In genomic region chr2:42048318-42049251, GRCh38 we compare ENCODE assay signal across 1 cellular context.
TF ChIP-seq lines count a peak whose summit lies in the region.

No MANE protein-coding gene starts in this region.

TF ChIP-seq in HepG2, 621 proteins besides CTCF, POLR2A, EP300 and RAD21 (continued from another document and continues in another):
- no peak for TF ChIP-seq PAF1 (CRISPR knock-in tag; IDR thresholded peaks at IDR 0.05)
- TF ChIP-seq FOXK2 (IDR thresholded peaks at IDR 0.05) = no peak
- TF ChIP-seq NFAT5 (CRISPR knock-in tag; IDR thresholded peaks at IDR 0.05) = peak; percentile 49; the same call in 1 of the 2 replicates
- no peak for TF ChIP-seq ATM (IDR thresholded peaks at IDR 0.05; ENCODE audit: borderline replicate concordance)
- TF ChIP-seq BRD4 (CRISPR knock-in tag; IDR thresholded peaks at IDR 0.05) = peak; percentile 71; the same call in 1 of the 2 replicates
- no peak for TF ChIP-seq ZNF362 (CRISPR knock-in tag; IDR thresholded peaks at IDR 0.05; ENCODE audit: borderline replicate concordance)
- no peak for TF ChIP-seq HNF1A (IDR thresholded peaks at IDR 0.05; ENCODE audit: low read depth)
- no peak for TF ChIP-seq HNF1A (CRISPR knock-in tag; IDR thresholded peaks at IDR 0.05; ENCODE audit: borderline replicate concordance)
- TF ChIP-seq ZNF879 (CRISPR knock-in tag; IDR thresholded peaks at IDR 0.05) = no peak
- TF ChIP-seq NPAS2 (CRISPR knock-in tag; IDR thresholded peaks at IDR 0.05; ENCODE audit: borderline replicate concordance) = no peak
- TF ChIP-seq CENPT (CRISPR knock-in tag; IDR thresholded peaks at IDR 0.05; ENCODE audit: low read depth) = no peak
- TF ChIP-seq NFKBIZ (CRISPR knock-in tag; IDR thresholded peaks at IDR 0.05) = no peak
- no peak for TF ChIP-seq ZBTB21 (CRISPR knock-in tag; IDR thresholded peaks at IDR 0.05)
- TF ChIP-seq NFE2L2 (IDR thresholded peaks at IDR 0.05; ENCODE audit: low read length) = no peak
- TF ChIP-seq ZBTB10 (CRISPR knock-in tag; IDR thresholded peaks at IDR 0.05; ENCODE audit: borderline replicate concordance) = no peak
- no peak for TF ChIP-seq FOXJ3 (CRISPR knock-in tag; IDR thresholded peaks at IDR 0.05; ENCODE audit: borderline replicate concordance)
- no peak; the same call in 1 of the 2 replicates for TF ChIP-seq ZNF670 (CRISPR knock-in tag; IDR thresholded peaks at IDR 0.05; ENCODE audit: borderline replicate concordance)
- TF ChIP-seq ZNF282 (IDR thresholded peaks at IDR 0.05; ENCODE audit: partially characterized antibody) = no peak
- no peak for TF ChIP-seq DMAP1 (CRISPR knock-in tag; IDR thresholded peaks at IDR 0.05)
- TF ChIP-seq JUNB (CRISPR knock-in tag; IDR thresholded peaks at IDR 0.05; ENCODE audit: borderline replicate concordance) = no peak
- no peak for TF ChIP-seq HNRNPH1 (optimal IDR thresholded peaks at IDR 0.05; ENCODE audit: low read depth, low read length)
- TF ChIP-seq E2F2 (CRISPR knock-in tag; IDR thresholded peaks at IDR 0.05; ENCODE audit: borderline replicate concordance) = peak; percentile 28; the same call in 1 of the 2 replicates
- TF ChIP-seq ZNF574 (CRISPR knock-in tag; IDR thresholded peaks at IDR 0.05) = peak; percentile 56; the same call in 1 of the 2 replicates
- TF ChIP-seq HOXA7 (CRISPR knock-in tag; IDR thresholded peaks at IDR 0.05) = no peak
- TF ChIP-seq EED (CRISPR knock-in tag; IDR thresholded peaks at IDR 0.05) = no peak
- no peak; the same call in 1 of the 2 replicates for TF ChIP-seq ZNF33B (CRISPR knock-in tag; IDR thresholded peaks at IDR 0.05)
- peak; percentile 45 for TF ChIP-seq HNRNPLL (IDR thresholded peaks at IDR 0.05; ENCODE audit: low read depth, low read length, poor library complexity, severe bottlenecking)
- TF ChIP-seq ZNF546 (CRISPR knock-in tag; conservative IDR thresholded peaks at IDR 0.05) = no peak
- TF ChIP-seq ZNF512B (CRISPR knock-in tag; IDR thresholded peaks at IDR 0.05; ENCODE audit: borderline replicate concordance) = no peak
- TF ChIP-seq TBP (CRISPR knock-in tag; IDR thresholded peaks at IDR 0.05) = no peak
- TF ChIP-seq ZNF552 (CRISPR knock-in tag; IDR thresholded peaks at IDR 0.05; ENCODE audit: borderline replicate concordance) = no peak
- peak; percentile 60 for TF ChIP-seq KMT2A (CRISPR knock-in tag; IDR thresholded peaks at IDR 0.05)
- peak; percentile 42; the same call in 1 of the 2 replicates for TF ChIP-seq MZF1 (CRISPR knock-in tag; IDR thresholded peaks at IDR 0.05; ENCODE audit: borderline replicate concordance)
- no peak for TF ChIP-seq MLX (CRISPR knock-in tag; IDR thresholded peaks at IDR 0.05)
- peak; percentile 85 for TF ChIP-seq RBFOX2 (IDR thresholded peaks at IDR 0.05; ENCODE audit: low read depth, low read length)
- no peak for TF ChIP-seq KLF13 (CRISPR knock-in tag; IDR thresholded peaks at IDR 0.05)
- TF ChIP-seq SOX6 (IDR thresholded peaks at IDR 0.05) = no peak
- TF ChIP-seq SOX6 (CRISPR knock-in tag; IDR thresholded peaks at IDR 0.05) = peak; percentile 37; the same call in 1 of the 2 replicates
- no peak for TF ChIP-seq CREB3 (CRISPR knock-in tag; IDR thresholded peaks at IDR 0.05)
- TF ChIP-seq ZNF263 (CRISPR knock-in tag; IDR thresholded peaks at IDR 0.05) = peak; percentile 16; the same call in 1 of the 2 replicates
